8 cellular contexts compared by ENCODE assay signal in the genomic region with DNA sequence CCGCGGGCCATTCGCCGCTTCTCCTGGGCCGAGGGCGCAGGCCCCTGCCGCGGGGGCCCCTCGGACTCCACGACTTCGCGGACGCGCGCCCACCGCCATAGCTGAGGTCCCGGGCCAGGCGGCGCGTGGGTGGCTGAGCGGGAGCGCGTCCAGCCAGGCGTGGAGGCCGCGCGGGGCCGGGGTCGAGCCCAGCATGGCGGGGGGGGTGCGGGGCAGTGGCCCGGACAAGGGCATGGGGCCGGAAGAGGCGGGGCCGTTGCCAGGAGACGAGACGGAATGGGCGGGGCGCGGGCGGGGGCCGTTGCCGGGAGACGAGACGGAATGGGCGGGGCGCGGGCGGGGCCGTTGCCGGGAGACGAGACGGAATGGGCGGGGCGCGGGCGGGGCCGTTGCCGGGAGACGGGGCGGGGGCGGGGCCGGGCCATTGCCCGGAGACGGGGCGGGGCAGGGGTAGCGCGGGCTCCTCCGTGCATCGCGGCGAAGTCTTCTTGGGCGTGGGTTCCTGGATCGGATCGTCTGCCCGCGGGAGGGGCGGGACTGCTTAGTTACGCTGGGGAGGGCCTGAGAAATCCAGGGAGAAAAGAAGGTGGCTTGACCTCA. TPM values are rescaled to one million over a fixed set of nuclear protein-coding genes. Genes with fewer than 3 reads are reported as not detected.
DNase-seq lines count a peak whose midpoint lies in the region; ATAC-seq and TF ChIP-seq lines count a peak whose summit lies in the region.

No MANE protein-coding gene starts in this region.

- peak overlapping the region; percentile 89 for H3K14ac ChIP-seq in trophoblast cell (ENCODE audit: low read length)

- H3K36me3 ChIP-seq in cardiac muscle cell (no peaks in the 10 kb centered on the region), trophoblast cell (ENCODE audit: control insufficient read depth in 1 of 2, insufficient read depth in 2 of 2, low read length in 2 of 2) (peaks cover 0 to 2% of the 10 kb centered on the region in 2 experiments), upper lobe of left lung (peaks cover 0 to 5% (median 0%) of the 10 kb centered on the region in 4 donors)

- no peak overlapping the region for H2AK5ac ChIP-seq in trophoblast cell (ENCODE audit: low read length)

- peak overlapping the region; percentile 67 for H3K4me3 Mint-ChIP-seq in activated naive CD8-positive, alpha-beta T cell treated with anti-CD3 and anti-CD28 coated beads, Interleukin-2, amount 10 ng/mL, durations not matched to agents 7 days and 5 days

- H3K27me3 ChIP-seq in cardiac muscle cell: no peaks in the 10 kb centered on the region
- H3K27me3 ChIP-seq in trophoblast cell (ENCODE audit: insufficient read depth, low read length): no peaks in the 10 kb centered on the region
- H3K27me3 ChIP-seq in upper lobe of left lung: no peaks in the 10 kb centered on the region

- peaks cover 4% of the 10 kb centered on the region for H3K36me3 Mint-ChIP-seq in activated naive CD8-positive, alpha-beta T cell treated with anti-CD3 and anti-CD28 coated beads, Interleukin-2, amount 10 ng/mL, durations not matched to agents 7 days and 5 days

- H3K9ac ChIP-seq in trophoblast cell (ENCODE audit: low read length): peak overlapping the region; percentile 78

- ATAC-seq in GM21576 (IDR thresholded peaks at IDR 0.05; ENCODE audit: unreplicated experiment): peak; percentile 33
- ATAC-seq in activated naive CD8-positive, alpha-beta T cell treated with anti-CD3 and anti-CD28 coated beads, Interleukin-2, amount 10 ng/mL, durations not matched to agents 7 days and 5 days (ENCODE audit: low read depth): peak; percentile 31
- ATAC-seq in upper lobe of left lung (ENCODE audit: low FRiP score in 2 of 2): peak; percentile 62 to 84

- H4K8ac ChIP-seq in trophoblast cell (ENCODE audit: low read depth, low read length): peak overlapping the region; percentile 95

- no peak overlapping the region for H3K27ac Mint-ChIP-seq in activated naive CD8-positive, alpha-beta T cell treated with anti-CD3 and anti-CD28 coated beads, Interleukin-2, amount 10 ng/mL, durations not matched to agents 7 days and 5 days

- peaks cover 2% of the 10 kb centered on the region for H3K79me2 ChIP-seq in trophoblast cell (ENCODE audit: control insufficient read depth, insufficient read depth, low read length, poor library complexity)

- no peak for TF ChIP-seq EP300 in upper lobe of left lung (IDR thresholded peaks at IDR 0.05)

- H3K4ac ChIP-seq in trophoblast cell (ENCODE audit: low read depth, low read length): peak overlapping the region; percentile 88

- H3K9me3 ChIP-seq in cardiac muscle cell (ENCODE audit: low read depth) (no peaks in the 10 kb centered on the region), trophoblast cell (ENCODE audit: insufficient read depth, low read depth, low read length) (peaks cover 2% of the 10 kb centered on the region), upper lobe of left lung (no peaks in the 10 kb centered on the region)

- H2AFZ ChIP-seq in trophoblast cell (ENCODE audit: insufficient read depth, low read length, poor library complexity): peak overlapping the region; percentile 91

- H3K4me3 ChIP-seq in Jurkat, Clone E6-1 (ENCODE audit: low read length): peak overlapping the region; percentile 59
- peak overlapping the region; percentile 94 for H3K4me3 ChIP-seq in cardiac muscle cell
- H3K4me3 ChIP-seq in trophoblast cell (ENCODE audit: low read depth, low read length): peak overlapping the region; percentile 91
- H3K4me3 ChIP-seq in upper lobe of left lung: peak overlapping the region; percentile 74 to 98 (median 78)

- no peak overlapping the region for H2BK12ac ChIP-seq in trophoblast cell (ENCODE audit: low read length)

- DNase-seq in EL: peak; percentile 62
- DNase-seq in Jurkat, Clone E6-1 (ENCODE audit: low read depth, low spot score): no peak
- DNase-seq in SW480 (ENCODE audit: low spot score): peak; percentile 60
- DNase-seq in activated naive CD8-positive, alpha-beta T cell treated with anti-CD3 and anti-CD28 coated beads, Interleukin-2, amount 10 ng/mL, durations not matched to agents 7 days and 5 days: peak; percentile 86
- DNase-seq in cardiac muscle cell (ENCODE audit: low read depth in 1 of 2, low spot score in 1 of 2): peak; percentile 74 to 79
- peak; percentile 72 to 76 for DNase-seq in trophoblast cell
- peak; percentile 91 to 99 for DNase-seq in upper lobe of left lung

- H3K4me1 ChIP-seq in cardiac muscle cell (ENCODE audit: low read depth) (peaks cover 5% of the 10 kb centered on the region), trophoblast cell (ENCODE audit: control insufficient read depth in 1 of 2, insufficient read depth in 2 of 2, low read length in 2 of 2) (peaks cover 4 to 6% of the 10 kb centered on the region in 2 experiments), upper lobe of left lung (peaks cover 48 to 65% (median 53%) of the 10 kb centered on the region in 4 donors)

- H3K27ac ChIP-seq in cardiac muscle cell (peak overlapping the region; percentile 30), trophoblast cell (ENCODE audit: low read depth, low read length) (no peak overlapping the region), upper lobe of left lung (peak overlapping the region; percentile 95 to 96 (median 96))

- TF ChIP-seq CTCF in cardiac muscle cell (IDR thresholded peaks at IDR 0.05; ENCODE audit: low read depth, low read length) (no peak), upper lobe of left lung (IDR thresholded peaks at IDR 0.05) (peak in 1 of 6 experiments; percentile 2)

- H2BK120ac ChIP-seq in trophoblast cell (ENCODE audit: insufficient read depth, low read length, poor library complexity): peak overlapping the region; percentile 85

- H4K91ac ChIP-seq in trophoblast cell (ENCODE audit: low read depth, low read length): peak overlapping the region; percentile 92

- no peaks in the 10 kb centered on the region for H3K9me3 Mint-ChIP-seq in activated naive CD8-positive, alpha-beta T cell treated with anti-CD3 and anti-CD28 coated beads, Interleukin-2, amount 10 ng/mL, durations not matched to agents 7 days and 5 days

- TF ChIP-seq POLR2A in upper lobe of left lung (IDR thresholded peaks at IDR 0.05): peak in 1 of 4 donors; percentile 83

- no peak overlapping the region for H3K23ac ChIP-seq in trophoblast cell (ENCODE audit: low read length)

- peaks cover 4% of the 10 kb centered on the region for H3K79me1 ChIP-seq in trophoblast cell (ENCODE audit: low read length)

- peak overlapping the region; percentile 70 for H3K4me2 ChIP-seq in trophoblast cell (ENCODE audit: low read length)

- no CpG with 5 or more reads among the region's 79 CpGs for WGBS in trophoblast cell (ENCODE audit: extremely low coverage, insufficient coverage, insufficient read length)
- 3 to 10% methylated on average over 2 to 50 of the region's 79 CpGs for WGBS in upper lobe of left lung, 2 donors

- H3K18ac ChIP-seq in trophoblast cell (ENCODE audit: low read length): peak overlapping the region; percentile 77

- H3K27me3 Mint-ChIP-seq in activated naive CD8-positive, alpha-beta T cell treated with anti-CD3 and anti-CD28 coated beads, Interleukin-2, amount 10 ng/mL, durations not matched to agents 7 days and 5 days: no peaks in the 10 kb centered on the region

- POLR2A ChIA-PET in activated naive CD8-positive, alpha-beta T cell treated with anti-CD3 and anti-CD28 coated beads, Interleukin-2, amount 10 ng/mL, durations not matched to agents 7 days and 5 days (lab: Charles Lee): interaction anchor here (1.0 to 4.8 kb wide), 3 partner anchors 14 to 16 kb away, joined by 3 to 35 read pairs (median 3); a partner anchor contains a TSS

- peaks cover 44% of the 10 kb centered on the region for H3K4me1 Mint-ChIP-seq in activated naive CD8-positive, alpha-beta T cell treated with anti-CD3 and anti-CD28 coated beads, Interleukin-2, amount 10 ng/mL, durations not matched to agents 7 days and 5 days

- H2BK5ac ChIP-seq in trophoblast cell (ENCODE audit: low read depth, low read length, poor library complexity): no peak overlapping the region

- peak overlapping the region; percentile 66 for H4K12ac ChIP-seq in trophoblast cell (ENCODE audit: low read depth, low read length)

RNA-seq across cellular contexts. Expression of a gene that starts 14.8 kb away (rescaled TPM):
- 2.4 TPM for polyA plus RNA-seq in Jurkat, Clone E6-1 (2012; ENCODE audit: insufficient read depth, insufficient read length)
- total RNA-seq in activated naive CD8-positive, alpha-beta T cell treated with anti-CD3 and anti-CD28 coated beads, Interleukin-2, amount 10 ng/mL, durations not matched to agents 7 days and 5 days: 10 to 100 TPM; 90.8 to 91.0 TPM
- total RNA-seq in cardiac muscle cell (2.8 and 6.9 TPM in 2 replicates), upper lobe of left lung (10 to 100 TPM; 10.4 to 93.2 (median 32.9) TPM)
- polyA plus RNA-seq in cardiac muscle cell: 2.3 and 3.7 TPM in 2 replicates
- 16.9 and 18.0 TPM in 2 replicates for polyA plus RNA-seq in trophoblast cell (2013)

RNA-seq across cellular contexts. Expression of a gene that starts 24.2 kb away (rescaled TPM):
- polyA plus RNA-seq in Jurkat, Clone E6-1 (2012; ENCODE audit: insufficient read depth, insufficient read length): not detected
- total RNA-seq in activated naive CD8-positive, alpha-beta T cell treated with anti-CD3 and anti-CD28 coated beads, Interleukin-2, amount 10 ng/mL, durations not matched to agents 7 days and 5 days: under 1 TPM in 1 of 2 experiments, not detected in 1; 0.11 TPM
- not detected in 2 replicates for total RNA-seq in cardiac muscle cell
- polyA plus RNA-seq in cardiac muscle cell: not detected in 2 replicates
- polyA plus RNA-seq in trophoblast cell (2013): 0.14 and 0.19 TPM in 2 replicates
- 10 to 100 TPM in 1 of 6 donors, 1 to 10 TPM in 5; 1.7 to 11.5 (median 4.4) TPM for total RNA-seq in upper lobe of left lung

RNA-seq across cellular contexts. Expression of a gene that starts 31.8 kb away (rescaled TPM):
- not detected for polyA plus RNA-seq in Jurkat, Clone E6-1 (2012; ENCODE audit: insufficient read depth, insufficient read length)
- total RNA-seq in activated naive CD8-positive, alpha-beta T cell treated with anti-CD3 and anti-CD28 coated beads, Interleukin-2, amount 10 ng/mL, durations not matched to agents 7 days and 5 days: not detected
- total RNA-seq in cardiac muscle cell (not detected in 2 replicates), upper lobe of left lung (under 1 TPM in 2 of 6 donors, not detected in 4; 0.26 to 0.37 TPM)
- polyA plus RNA-seq in cardiac muscle cell: not detected in 2 replicates
- 0.25 and 0.31 TPM in 2 replicates for polyA plus RNA-seq in trophoblast cell (2013)

RNA-seq across cellular contexts. Expression of a gene that starts 46.8 kb away (rescaled TPM):
- 61.1 TPM for polyA plus RNA-seq in Jurkat, Clone E6-1 (2012; ENCODE audit: insufficient read depth, insufficient read length)
- total RNA-seq in activated naive CD8-positive, alpha-beta T cell treated with anti-CD3 and anti-CD28 coated beads, Interleukin-2, amount 10 ng/mL, durations not matched to agents 7 days and 5 days: 10 to 100 TPM; 56.4 to 69.3 TPM
- total RNA-seq in cardiac muscle cell (70.2 and 70.8 TPM in 2 replicates), upper lobe of left lung (100 to 1,000 TPM in 1 of 6 donors, 10 to 100 TPM in 5; 41.7 to 106 (median 56.3) TPM)
- 52.3 and 62.4 TPM in 2 replicates for polyA plus RNA-seq in cardiac muscle cell
- 32.7 and 32.8 TPM in 2 replicates for polyA plus RNA-seq in trophoblast cell (2013)

RNA-seq across cellular contexts. Expression of a gene that starts 46.9 kb away (rescaled TPM):
- polyA plus RNA-seq in Jurkat, Clone E6-1 (2012; ENCODE audit: insufficient read depth, insufficient read length): 74.0 TPM
- total RNA-seq in activated naive CD8-positive, alpha-beta T cell treated with anti-CD3 and anti-CD28 coated beads, Interleukin-2, amount 10 ng/mL, durations not matched to agents 7 days and 5 days: 10 to 100 TPM; 44.5 to 47.4 TPM
- total RNA-seq in cardiac muscle cell: 53.7 and 67.1 TPM in 2 replicates
- polyA plus RNA-seq in cardiac muscle cell: 116 and 150 TPM in 2 replicates
- polyA plus RNA-seq in trophoblast cell (2013): 16.2 and 17.1 TPM in 2 replicates
- total RNA-seq in upper lobe of left lung: 10 to 100 TPM; 12.6 to 44.2 (median 33.0) TPM
